Comparison of ENCODE assay signal across 8 cellular contexts in genomic region chr6:33206864-33207568, GRCh38. TPM values are rescaled to one million over a fixed set of nuclear protein-coding genes. Genes with fewer than 3 reads are reported as not detected.
DNase-seq lines count a peak whose midpoint lies in the region; ATAC-seq, FAIRE-seq and TF ChIP-seq lines count a peak whose summit lies in the region.

No MANE protein-coding gene starts in this region.

- TF ChIP-seq CTCF in fibroblast of mammary gland (conservative IDR thresholded peaks at IDR 0.05; ENCODE audit: control insufficient read depth, insufficient read depth, low read depth, low read length) (no peak), prostate gland (IDR thresholded peaks at IDR 0.05) (no peak)

- no peak for ATAC-seq in HG02678 (IDR thresholded peaks at IDR 0.05; ENCODE audit: unreplicated experiment)
- ATAC-seq in GM21360 (IDR thresholded peaks at IDR 0.05; ENCODE audit: unreplicated experiment): no peak

- intact Hi-C loops in prostate gland (cut with DNase I): no loop called here

- H3K4me1 ChIP-seq in prostate gland (replicated peaks): peaks cover 4% of the 10 kb centered on the region

- TF ChIP-seq POLR2A in prostate gland (IDR thresholded peaks at IDR 0.05): no peak

- peak overlapping the region; percentile 94 to 98 for H3K27ac ChIP-seq in prostate gland

- 19% methylated on average over 20 of the region's 20 CpGs for WGBS in prostate gland

- no peaks in the 10 kb centered on the region for H3K27me3 ChIP-seq in prostate gland (replicated peaks; ENCODE audit: insufficient read depth)

- DNase-seq in GM04504 (ENCODE audit: low read depth): peak; percentile 58
- peak; percentile 70 for DNase-seq in RCC 7860 (ENCODE audit: low spot score)
- DNase-seq in fibroblast of mammary gland (ENCODE audit: low read depth): no peak
- DNase-seq in prostate gland (ENCODE audit: low spot score): no peak
- no peak for DNase-seq in inferior parietal cortex (ENCODE audit: extremely low spot score)
- DNase-seq in stimulated activated naive CD4-positive, alpha-beta T cell (lab: John Stamatoyannopoulos, UW): no peak

- peaks cover 0 to 6% of the 10 kb centered on the region in 2 donors for H3K36me3 ChIP-seq in prostate gland

- H3K4me3 ChIP-seq in fibroblast of mammary gland (ENCODE audit: control insufficient read depth, low read depth, low read length) (peak overlapping the region; percentile 86), prostate gland (peak overlapping the region; percentile 96 to 97)

- no peak for FAIRE-seq in RCC 7860 (lab: Jason Lieb, UNC)

- H3K9me3 ChIP-seq in prostate gland: no peaks in the 10 kb centered on the region

RNA-seq across cellular contexts. Expression of gene RING1, which starts 1.3 kb away (rescaled TPM):
- total RNA-seq in prostate gland: 10 to 100 TPM; 23.9 to 30.8 TPM

RNA-seq across cellular contexts. Expression of gene HSD17B8, which starts 2.6 kb away (rescaled TPM):
- total RNA-seq in prostate gland: 10 to 100 TPM; 21.9 to 43.7 TPM

RNA-seq across cellular contexts. Expression of gene SLC39A7, which starts 6.3 kb away (rescaled TPM):
- 100 to 1,000 TPM; 109 to 182 TPM for total RNA-seq in prostate gland

RNA-seq across cellular contexts. Expression of gene RXRB, which starts 6.6 kb away (rescaled TPM):
- 10 to 100 TPM; 30.6 to 40.5 TPM for total RNA-seq in prostate gland

RNA-seq across cellular contexts. Expression of gene COL11A2, which starts 14.7 kb away (rescaled TPM):
- 1 to 10 TPM in 1 of 2 donors, under 1 TPM in 1; 0.91 to 3.6 TPM for total RNA-seq in prostate gland

Comparison
In these comparisons a context has a peak if more than half of its experiments do, and no peak if none do; other contexts are left out.
1. DNase-seq: peak in GM04504 (single experiment) and RCC 7860 (single experiment); none in fibroblast of mammary gland (single experiment), prostate gland (single experiment), inferior parietal cortex (single experiment) and stimulated activated naive CD4-positive, alpha-beta T cell (0 of 6).